8 cellular contexts compared by ENCODE assay signal in genomic region chr9:91162311-91162710, GRCh38.
DNase-seq lines count a peak whose midpoint lies in the region; ATAC-seq and TF ChIP-seq lines count a peak whose summit lies in the region.

No MANE protein-coding gene starts in this region.

- H3K27me3 Mint-ChIP-seq in activated naive CD4-positive, alpha-beta T cell treated with anti-CD3 and anti-CD28 coated beads for 36 hours (ENCODE audit: low read depth) = peaks cover 9% of the 10 kb centered on the region
- H3K27me3 Mint-ChIP-seq in activated B cell treated with CpG ODN at 0.5 μM for 24 hours = no peaks in the 10 kb centered on the region

- H3K36me3 ChIP-seq in hepatocyte (replicated peaks; ENCODE audit: insufficient read depth, low read depth) = no peaks in the 10 kb centered on the region
- H3K36me3 ChIP-seq in upper lobe of left lung = no peaks in the 10 kb centered on the region

- no peak overlapping the region for H3K4me2 ChIP-seq in hepatocyte

- TF ChIP-seq POLR2A in upper lobe of left lung (IDR thresholded peaks at IDR 0.05) = no peak

- TF ChIP-seq EP300 in upper lobe of left lung (IDR thresholded peaks at IDR 0.05) = no peak

- 81% methylated on average over 5 of the region's 5 CpGs for WGBS in hepatocyte (ENCODE audit: low lambda C conversion rate, missing lambda C conversion rate)
- WGBS in upper lobe of left lung, 2 donors = 60 to 82% methylated on average over 5 of the region's 5 CpGs

- no peaks in the 10 kb centered on the region for H3K9me3 Mint-ChIP-seq in activated naive CD4-positive, alpha-beta T cell treated with anti-CD3 and anti-CD28 coated beads for 36 hours
- H3K9me3 Mint-ChIP-seq in activated B cell treated with CpG ODN at 0.5 μM for 24 hours = no peaks in the 10 kb centered on the region

- intact Hi-C loops in activated naive CD4-positive, alpha-beta T cell treated with anti-CD3 and anti-CD28 coated beads for 36 hours (cut with micrococcal nuclease) = loop anchor here (1.0 kb wide), 1 partner anchor 12 kb away; no protein-coding TSS in a partner anchor
- intact Hi-C loops in activated B cell treated with CpG ODN at 0.5 μM for 24 hours (cut with micrococcal nuclease) = loop anchor here (5.0 kb wide), 2 partner anchors 125 to 260 kb away; partner anchors contain the start of gene NFIL3

- H3K79me2 ChIP-seq in hepatocyte = no peaks in the 10 kb centered on the region

- H3K4me1 ChIP-seq in hepatocyte (ENCODE audit: insufficient read depth) (peaks cover 46% of the 10 kb centered on the region), upper lobe of left lung (peaks cover 12 to 43% (median 38%) of the 10 kb centered on the region in 4 donors)

- H3K9me2 ChIP-seq in hepatocyte (replicated peaks; ENCODE audit: insufficient read depth) = no peaks in the 10 kb centered on the region

- no peaks in the 10 kb centered on the region for H3K36me3 Mint-ChIP-seq in activated naive CD4-positive, alpha-beta T cell treated with anti-CD3 and anti-CD28 coated beads for 36 hours (ENCODE audit: low read depth)
- H3K36me3 Mint-ChIP-seq in activated B cell treated with CpG ODN at 0.5 μM for 24 hours (ENCODE audit: low read depth) = no peaks in the 10 kb centered on the region

- peak overlapping the region; percentile 77 for H3K27ac Mint-ChIP-seq in activated naive CD4-positive, alpha-beta T cell treated with anti-CD3 and anti-CD28 coated beads for 36 hours
- peak overlapping the region; percentile 69 for H3K27ac Mint-ChIP-seq in activated B cell treated with CpG ODN at 0.5 μM for 24 hours

- TF ChIP-seq CTCF in activated B cell treated with CpG ODN at 0.5 μM for 24 hours (IDR thresholded peaks at IDR 0.05) (no peak), hepatocyte (IDR thresholded peaks at IDR 0.05; ENCODE audit: poor library complexity) (no peak), upper lobe of left lung (IDR thresholded peaks at IDR 0.05) (no peak)

- ATAC-seq in activated B cell treated with CpG ODN at 0.5 μM for 24 hours (ENCODE audit: low read depth) (no peak), upper lobe of left lung (ENCODE audit: low FRiP score in 2 of 2) (no peak), GM21717 (IDR thresholded peaks at IDR 0.05; ENCODE audit: unreplicated experiment) (no peak)

- H4K20me1 ChIP-seq in hepatocyte (ENCODE audit: insufficient read depth, poor library complexity, severe bottlenecking) = no peaks in the 10 kb centered on the region

- H3K27me3 ChIP-seq in hepatocyte (no peaks in the 10 kb centered on the region), upper lobe of left lung (no peaks in the 10 kb centered on the region)

- CTCF ChIA-PET in activated naive CD4-positive, alpha-beta T cell treated with anti-CD3 and anti-CD28 coated beads for 36 hours (lab: Charles Lee) = interaction anchor here (0.9 kb wide), 1 partner anchor 15 kb away, joined by 3 read pairs; no protein-coding TSS in a partner anchor
- CTCF ChIA-PET in activated B cell treated with CpG ODN at 0.5 μM for 24 hours (lab: Charles Lee) = interaction anchor here (0.9 kb wide), 1 partner anchor 11 kb away, joined by 3 read pairs; no protein-coding TSS in a partner anchor

- H3K4me1 Mint-ChIP-seq in activated naive CD4-positive, alpha-beta T cell treated with anti-CD3 and anti-CD28 coated beads for 36 hours (ENCODE audit: low read depth) = peaks cover 37% of the 10 kb centered on the region
- H3K4me1 Mint-ChIP-seq in activated B cell treated with CpG ODN at 0.5 μM for 24 hours = peaks cover 37% of the 10 kb centered on the region

- H3K4me3 ChIP-seq in hepatocyte = no peak overlapping the region
- peak overlapping the region in 1 of 4 donors; percentile 5 for H3K4me3 ChIP-seq in upper lobe of left lung

- H3K27ac ChIP-seq in hepatocyte (peak overlapping the region; percentile 57), upper lobe of left lung (peak overlapping the region in 3 of 4 donors; percentile 35 to 40 (median 37))

- DNase-seq in activated naive CD4-positive, alpha-beta T cell treated with anti-CD3 and anti-CD28 coated beads for 36 hours = peak; percentile 38
- DNase-seq in activated naive CD4-positive, alpha-beta T cell (lab: John Stamatoyannopoulos, UW) = no peak
- DNase-seq in activated B cell treated with CpG ODN at 0.5 μM for 24 hours = no peak
- DNase-seq in hepatocyte (ENCODE audit: low spot score) = no peak
- no peak for DNase-seq in upper lobe of left lung
- DNase-seq in cortex of kidney (lab: John Stamatoyannopoulos, UW) = no peak
- no peak for DNase-seq in dedifferentiated amniotic fluid mesenchymal stem cell (ENCODE audit: extremely low spot score)

- H3K9me3 ChIP-seq in hepatocyte (ENCODE audit: low read depth) = no peaks in the 10 kb centered on the region
- no peaks in the 10 kb centered on the region for H3K9me3 ChIP-seq in upper lobe of left lung

- peak overlapping the region; percentile 60 for H2AFZ ChIP-seq in hepatocyte

- POLR2A ChIA-PET in activated B cell treated with CpG ODN at 0.5 μM for 24 hours (lab: Charles Lee) = interaction anchor here (0.6 to 1.8 kb wide), 2 partner anchors 11 to 1603 kb away, joined by 3 to 4 read pairs; no protein-coding TSS in a partner anchor

- H3K4me3 Mint-ChIP-seq in activated naive CD4-positive, alpha-beta T cell treated with anti-CD3 and anti-CD28 coated beads for 36 hours = peak overlapping the region; percentile 16
- peak overlapping the region; percentile 20 for H3K4me3 Mint-ChIP-seq in activated B cell treated with CpG ODN at 0.5 μM for 24 hours
